ENCODE assay signal across 13 cellular contexts in genomic region chr11:44607987-44608386, GRCh38. TPM values are rescaled to one million over a fixed set of nuclear protein-coding genes. Genes with fewer than 3 reads are reported as not detected.
DNase-seq lines count a peak whose midpoint lies in the region; ATAC-seq, FAIRE-seq and TF ChIP-seq lines count a peak whose summit lies in the region.
"Had no signal": no experiment of that assay in that cellular context is flagged by ENCODE, and none has a peak within 500 bp of the region (broad histone marks: within the 10 kb centered on the region; RNA-seq: fewer than 3 reads in every experiment).

No MANE protein-coding gene starts in this region.

- no peak overlapping the region for H2AFZ ChIP-seq in ACC112 (ENCODE audit: low read length, unreplicated experiment)
- H2AFZ ChIP-seq: neural progenitor cell had no signal

- H3K18ac ChIP-seq in mesendoderm (ENCODE audit: low read length), result no peak overlapping the region

- H3K4me3 ChIP-seq in ACC112 (ENCODE audit: low read depth, low read length) (no peak overlapping the region), kidney epithelial cell (ENCODE audit: low read depth, low read length) (no peak overlapping the region), stomach (no peak overlapping the region), mesendoderm (ENCODE audit: low read length) (no peak overlapping the region)
- H3K4me3 ChIP-seq: neural progenitor cell, SJCRH30, tibial nerve had no signal

- H3K23ac ChIP-seq in mesendoderm (ENCODE audit: low read length), result no peak overlapping the region

- H3K9ac ChIP-seq in mesendoderm (ENCODE audit: low read length), result no peak overlapping the region
- H3K9ac ChIP-seq: neural progenitor cell had no signal

- H3K4me3 Mint-ChIP-seq in activated CD4-positive, alpha-beta memory T cell treated with anti-CD3 and anti-CD28 coated beads, Interleukin-2, amount 10 ng/mL, durations not matched to agents 7 days and 5 days, result no peak overlapping the region
- H3K4me3 Mint-ChIP-seq: neural progenitor cell had no signal

- H3K4me1 ChIP-seq in ACC112 (ENCODE audit: control insufficient read depth, insufficient read depth, low read length, unreplicated experiment) (peaks cover 44% of the 10 kb centered on the region), stomach (peaks cover 11 to 77% (median 35%) of the 10 kb centered on the region in 4 donors), mesendoderm (ENCODE audit: control insufficient read depth, low read depth, low read length) (no peaks in the 10 kb centered on the region), foreskin keratinocyte (no peaks in the 10 kb centered on the region)
- H3K4me1 ChIP-seq: Caco-2 had no signal

- H3K27me3 ChIP-seq in ACC112 (ENCODE audit: insufficient read depth, low read length) (no peaks in the 10 kb centered on the region), kidney epithelial cell (ENCODE audit: control insufficient read depth, insufficient read depth, low read length) (no peaks in the 10 kb centered on the region), stomach (no peaks in the 10 kb centered on the region), mesendoderm (ENCODE audit: insufficient read depth, low read length, poor library complexity) (no peaks in the 10 kb centered on the region), foreskin keratinocyte (no peaks in the 10 kb centered on the region)
- H3K27me3 ChIP-seq: neural progenitor cell, SJCRH30, tibial nerve had no signal

- H3K56ac ChIP-seq in mesendoderm (ENCODE audit: low read length), result no peak overlapping the region

- no peak overlapping the region for H3K4ac ChIP-seq in mesendoderm (ENCODE audit: low read depth, low read length)

- H3K79me1 ChIP-seq in mesendoderm (ENCODE audit: low read length), result no peaks in the 10 kb centered on the region

- CTCF ChIA-PET in activated CD4-positive, alpha-beta memory T cell treated with anti-CD3 and anti-CD28 coated beads, Interleukin-2, amount 10 ng/mL, durations not matched to agents 7 days and 5 days (lab: Charles Lee), result interaction anchor here (1.0 to 1.3 kb wide), 3 partner anchors 12 to 36 kb away, joined by 3 to 5 read pairs (median 3); no protein-coding TSS in a partner anchor

- intact Hi-C loops in stomach (cut with DNase I; ENCODE audit: low total_unique reads), result no loop called here

- H4K8ac ChIP-seq in mesendoderm (ENCODE audit: low read depth, low read length), result no peak overlapping the region

- no peak for TF ChIP-seq CTCF in kidney epithelial cell (IDR thresholded peaks at IDR 0.05; ENCODE audit: insufficient read depth, low read length, poor library complexity, severe bottlenecking)
- TF ChIP-seq CTCF in stomach (IDR thresholded peaks at IDR 0.05), result no peak
- TF ChIP-seq CTCF in foreskin keratinocyte (conservative IDR thresholded peaks at IDR 0.05), result no peak

- H2BK120ac ChIP-seq in mesendoderm (ENCODE audit: low read depth, low read length), result no peak overlapping the region

- no peaks in the 10 kb centered on the region for H3K27me3 Mint-ChIP-seq in activated CD4-positive, alpha-beta memory T cell treated with anti-CD3 and anti-CD28 coated beads, Interleukin-2, amount 10 ng/mL, durations not matched to agents 7 days and 5 days

- H3K9me3 Mint-ChIP-seq in activated CD4-positive, alpha-beta memory T cell treated with anti-CD3 and anti-CD28 coated beads, Interleukin-2, amount 10 ng/mL, durations not matched to agents 7 days and 5 days, result no peaks in the 10 kb centered on the region
- H3K9me3 Mint-ChIP-seq: neural progenitor cell had no signal

- H3K4me2 ChIP-seq in mesendoderm (ENCODE audit: low read length), result no peak overlapping the region
- H3K4me2 ChIP-seq: neural progenitor cell had no signal

- POLR2A ChIA-PET in activated CD4-positive, alpha-beta memory T cell treated with anti-CD3 and anti-CD28 coated beads, Interleukin-2, amount 10 ng/mL, durations not matched to agents 7 days and 5 days (lab: Charles Lee), result interaction anchor here (1.0 to 1.4 kb wide), 3 partner anchors 11 to 34 kb away, joined by 3 to 5 read pairs (median 4); no protein-coding TSS in a partner anchor

- TF ChIP-seq POLR2A in GM12891 (IDR thresholded peaks at IDR 0.05; ENCODE audit: low read depth, low read length), result no peak
- no peak for TF ChIP-seq POLR2A in stomach (IDR thresholded peaks at IDR 0.05)

- FAIRE-seq in GM12891 (lab: Jason Lieb, UNC), result peak; percentile 59

- no peak for TF ChIP-seq EP300 in stomach (IDR thresholded peaks at IDR 0.05)

- no peak overlapping the region for H2AK5ac ChIP-seq in mesendoderm (ENCODE audit: low read length)

- peaks cover 78% of the 10 kb centered on the region for H3K36me3 Mint-ChIP-seq in activated CD4-positive, alpha-beta memory T cell treated with anti-CD3 and anti-CD28 coated beads, Interleukin-2, amount 10 ng/mL, durations not matched to agents 7 days and 5 days (ENCODE audit: low read depth)

- 31 to 47% (median 38%) methylated on average over 8 of the region's 8 CpGs for WGBS in stomach, 5 donors
- WGBS in mesendoderm (ENCODE audit: extremely low coverage, insufficient coverage, low lambda C conversion rate), result no CpG with 5 or more reads among the region's 8 CpGs

- H2BK15ac ChIP-seq in mesendoderm (replicated peaks; ENCODE audit: low read depth), result no peak overlapping the region

- ATAC-seq in HG02840 (IDR thresholded peaks at IDR 0.05; ENCODE audit: low FRiP score, unreplicated experiment) (no peak), foreskin keratinocyte (no peak)

- H3K9me3 ChIP-seq in stomach, result no peaks in the 10 kb centered on the region
- H3K9me3 ChIP-seq: Caco-2, SJCRH30, tibial nerve had no signal

- H3K4me1 Mint-ChIP-seq in activated CD4-positive, alpha-beta memory T cell treated with anti-CD3 and anti-CD28 coated beads, Interleukin-2, amount 10 ng/mL, durations not matched to agents 7 days and 5 days, result peaks cover 73% of the 10 kb centered on the region

- no peak for DNase-seq in GM12891 (ENCODE audit: insufficient read length, low spot score)
- no peak for DNase-seq in activated CD4-positive, alpha-beta memory T cell treated with anti-CD3 and anti-CD28 coated beads, Interleukin-2, amount 10 ng/mL, durations not matched to agents 7 days and 5 days
- DNase-seq in kidney epithelial cell (ENCODE audit: low read depth), result peak; percentile 50
- DNase-seq in stomach, result no peak
- no peak for DNase-seq in mesendoderm
- DNase-seq in foreskin keratinocyte, result no peak
- DNase-seq: Caco-2, GOT3 had no signal

- H3K79me2 ChIP-seq in ACC112 (ENCODE audit: control insufficient read depth, insufficient read depth, low read length, unreplicated experiment) (no peaks in the 10 kb centered on the region), mesendoderm (ENCODE audit: control insufficient read depth, insufficient read depth, low read length) (no peaks in the 10 kb centered on the region)

- H4K5ac ChIP-seq in mesendoderm (ENCODE audit: low read length), result no peak overlapping the region

- H2BK5ac ChIP-seq in mesendoderm (ENCODE audit: low read length), result no peak overlapping the region

- H3K27ac ChIP-seq in ACC112 (ENCODE audit: low read depth, low read length) (peak overlapping the region; percentile 63), stomach (peak overlapping the region in 2 of 5 donors; percentile 15 to 37), mesendoderm (ENCODE audit: low read depth, low read length) (no peak overlapping the region), foreskin keratinocyte (no peak overlapping the region)
- H3K27ac ChIP-seq: neural progenitor cell had no signal

- peak overlapping the region; percentile 79 for H3K27ac Mint-ChIP-seq in activated CD4-positive, alpha-beta memory T cell treated with anti-CD3 and anti-CD28 coated beads, Interleukin-2, amount 10 ng/mL, durations not matched to agents 7 days and 5 days
- H3K27ac Mint-ChIP-seq: neural progenitor cell had no signal

- H3K36me3 ChIP-seq in ACC112 (ENCODE audit: insufficient read depth, low read length) (peaks cover 5% of the 10 kb centered on the region; the same call in 1 of the 2 replicates), kidney epithelial cell (ENCODE audit: control insufficient read depth, insufficient read depth, low read length) (no peaks in the 10 kb centered on the region), stomach (peaks cover 12 to 60% (median 48%) of the 10 kb centered on the region in 4 donors), mesendoderm (ENCODE audit: control insufficient read depth, insufficient read depth, low read length) (no peaks in the 10 kb centered on the region)
- H3K36me3 ChIP-seq: neural progenitor cell had no signal

TF ChIP-seq in GM12891, 5 proteins besides CTCF, POLR2A, EP300 and RAD21:
- TF ChIP-seq TAF1 (IDR thresholded peaks at IDR 0.05; ENCODE audit: low read depth, low read length) (no peak), POLR2AphosphoS5 (IDR thresholded peaks at IDR 0.05; ENCODE audit: low read depth, low read length) (no peak), PAX5 (IDR thresholded peaks at IDR 0.05; ENCODE audit: insufficient read depth, low read length, severe bottlenecking) (no peak), SPI1 (IDR thresholded peaks at IDR 0.05; ENCODE audit: low read depth, low read length) (no peak), POU2F2 (IDR thresholded peaks at IDR 0.05; ENCODE audit: low read depth, low read length) (no peak)

RNA-seq across cellular contexts. Expression of gene CD82, which starts 42.5 kb away (rescaled TPM):
- polyA plus RNA-seq in GM12891 (2012; ENCODE audit: low read depth, missing spikeins), result 127 TPM
- total RNA-seq in activated CD4-positive, alpha-beta memory T cell treated with anti-CD3 and anti-CD28 coated beads, Interleukin-2, amount 10 ng/mL, durations not matched to agents 7 days and 5 days, result 100 to 1,000 TPM; 193 to 208 TPM
- total RNA-seq in kidney epithelial cell, result 46.1 and 47.3 TPM in 2 replicates
- 10 to 100 TPM in 4 of 5 donors, under 1 TPM in 1; 0.58 to 49.6 (median 24.6) TPM for total RNA-seq in stomach
- polyA plus RNA-seq in stomach, result 10 to 100 TPM in 2 of 3 donors, 1 to 10 TPM in 1; 9.9 to 54.4 (median 45.1) TPM
- 0.81 TPM for polyA plus RNA-seq in mesendoderm (2013, experiment 1 of 2)
- polyA plus RNA-seq in mesendoderm (2013, experiment 2 of 2), result 0.91 TPM
- 91.8 and 97.5 TPM in 2 replicates for total RNA-seq in foreskin keratinocyte
- 207 and 211 TPM in 2 replicates for polyA plus RNA-seq in foreskin keratinocyte
